9 cellular contexts compared by ENCODE assay signal in the genomic region with DNA sequence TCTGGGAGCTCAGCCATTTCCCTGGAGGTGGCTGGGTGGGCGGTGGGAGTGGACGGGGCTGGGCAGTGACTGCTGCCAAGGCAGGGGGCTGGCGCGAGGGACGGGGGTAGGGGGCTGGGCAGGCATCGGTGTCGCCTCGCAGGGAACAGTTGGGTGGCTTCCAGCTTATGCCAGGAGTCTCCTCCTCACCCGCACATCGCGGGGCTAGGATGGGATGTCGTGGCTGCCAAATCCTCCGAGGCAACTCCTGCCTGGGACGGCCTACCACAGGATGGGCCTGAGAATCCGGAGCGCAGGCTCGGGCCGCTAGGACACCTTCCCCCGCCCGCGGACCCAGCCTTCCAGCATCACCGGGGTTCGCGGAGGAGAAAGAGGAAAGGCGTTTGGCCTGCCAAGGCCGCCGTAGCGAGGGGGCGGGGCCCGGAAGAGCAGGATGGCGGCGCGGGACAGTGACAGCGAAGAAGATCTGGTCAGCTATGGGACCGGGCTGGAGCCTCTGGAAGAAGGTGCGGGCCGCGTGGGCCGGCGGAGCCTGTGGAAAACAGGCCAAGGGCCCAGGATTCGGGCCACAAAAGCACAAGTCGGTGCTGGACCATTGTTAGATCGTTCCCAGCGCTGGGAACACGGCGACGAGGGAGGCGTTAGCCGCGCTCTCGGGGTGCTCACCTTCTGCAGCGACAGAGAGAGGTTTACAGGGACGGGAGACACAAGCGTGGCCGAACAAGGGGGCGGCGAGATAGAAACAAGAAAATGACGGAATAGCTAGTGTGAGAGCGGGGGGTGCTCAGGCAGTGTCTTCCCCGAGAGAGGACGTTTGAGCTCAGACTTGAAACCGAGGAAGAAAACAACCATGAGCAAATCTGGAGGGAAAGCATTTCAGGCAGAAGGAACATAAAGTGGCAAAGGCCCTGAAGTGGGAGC. TPM values are rescaled to one million over a fixed set of nuclear protein-coding genes. Genes with fewer than 3 reads are reported as not detected.
DNase-seq lines count a peak whose midpoint lies in the region; ATAC-seq, FAIRE-seq and TF ChIP-seq lines count a peak whose summit lies in the region.
"Had no signal": no experiment of that assay in that cellular context is flagged by ENCODE, and none has a peak within 500 bp of the region (broad histone marks: within the 10 kb centered on the region; RNA-seq: fewer than 3 reads in every experiment).

A gene with protein sequence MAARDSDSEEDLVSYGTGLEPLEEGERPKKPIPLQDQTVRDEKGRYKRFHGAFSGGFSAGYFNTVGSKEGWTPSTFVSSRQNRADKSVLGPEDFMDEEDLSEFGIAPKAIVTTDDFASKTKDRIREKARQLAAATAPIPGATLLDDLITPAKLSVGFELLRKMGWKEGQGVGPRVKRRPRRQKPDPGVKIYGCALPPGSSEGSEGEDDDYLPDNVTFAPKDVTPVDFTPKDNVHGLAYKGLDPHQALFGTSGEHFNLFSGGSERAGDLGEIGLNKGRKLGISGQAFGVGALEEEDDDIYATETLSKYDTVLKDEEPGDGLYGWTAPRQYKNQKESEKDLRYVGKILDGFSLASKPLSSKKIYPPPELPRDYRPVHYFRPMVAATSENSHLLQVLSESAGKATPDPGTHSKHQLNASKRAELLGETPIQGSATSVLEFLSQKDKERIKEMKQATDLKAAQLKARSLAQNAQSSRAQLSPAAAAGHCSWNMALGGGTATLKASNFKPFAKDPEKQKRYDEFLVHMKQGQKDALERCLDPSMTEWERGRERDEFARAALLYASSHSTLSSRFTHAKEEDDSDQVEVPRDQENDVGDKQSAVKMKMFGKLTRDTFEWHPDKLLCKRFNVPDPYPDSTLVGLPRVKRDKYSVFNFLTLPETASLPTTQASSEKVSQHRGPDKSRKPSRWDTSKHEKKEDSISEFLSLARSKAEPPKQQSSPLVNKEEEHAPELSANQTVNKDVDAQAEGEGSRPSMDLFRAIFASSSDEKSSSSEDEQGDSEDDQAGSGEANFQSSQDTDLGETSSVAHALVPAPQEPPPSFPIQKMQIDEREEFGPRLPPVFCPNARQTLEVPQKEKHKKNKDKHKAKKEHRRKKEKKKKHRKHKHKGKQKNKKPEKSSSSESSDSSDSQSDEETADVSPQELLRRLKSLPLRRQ (plus strand): TSS at position 421 of the 921 bp plus-strand sequence. CDS start 13 bp downstream, at position 434.

- H3K9me3 ChIP-seq in BE2C (no peaks in the 10 kb centered on the region), HepG2 (ENCODE audit: low read length) (no peaks in the 10 kb centered on the region)

- no peak for TF ChIP-seq EP300 in HepG2 (IDR thresholded peaks at IDR 0.05; ENCODE audit: low read depth in 2 of 2, low read length in 2 of 2)
- peak; percentile 52; the same call in 1 of the 2 replicates for TF ChIP-seq EP300 in HepG2 (CRISPR knock-in tag; IDR thresholded peaks at IDR 0.05; ENCODE audit: borderline replicate concordance)

- peak within 1 kb of the TSS; percentile 90 for H3K27ac Mint-ChIP-seq in dendritic cell treated with granulocyte-macrophage colony-stimulating factor and Interleukin-4, amounts not matched to agents 40 ng/mL and 50 ng/mL, for 4 days

- H3K27me3 ChIP-seq in BE2C (no peaks in the 10 kb centered on the region), HepG2 (ENCODE audit: control insufficient read depth in 1 of 2, insufficient read depth in 2 of 2, low read length in 2 of 2) (no peaks in the 10 kb centered on the region; a peak in 1 of 5 replicates)

- WGBS in HepG2 (ENCODE audit: low lambda C conversion rate) = 3% methylated on average over 41 of the region's 62 CpGs

- peak; percentile 65 to 77 for TF ChIP-seq POLR2A in HepG2 (IDR thresholded peaks at IDR 0.05; ENCODE audit: insufficient read depth in 1 of 2, low read depth in 2 of 2, low read length in 2 of 2)

- no peaks in the 10 kb centered on the region for H3K9me3 Mint-ChIP-seq in dendritic cell treated with granulocyte-macrophage colony-stimulating factor and Interleukin-4, amounts not matched to agents 40 ng/mL and 50 ng/mL, for 4 days

- DNase-seq in BE2C = peak; percentile 95
- peak; percentile 87 for DNase-seq in GM19238 (ENCODE audit: insufficient read length, low spot score)
- peak; percentile 90 for DNase-seq in NCI-H526 treated with DMSO at 0.1 percent for 48 hours (lab: John Stamatoyannopoulos, UW)
- peak; percentile 65 to 79 for DNase-seq in activated CD4-positive, alpha-beta T cell treated with anti-CD3 and anti-CD28 coated beads, Interleukin-2, amount 50 U/mL, for 24 hours (ENCODE audit: low read depth in 1 of 2, low spot score in 1 of 2)
- peak; percentile 73 for DNase-seq in HepG2 (ENCODE audit: low spot score)
- peak; percentile 83 to 84 for DNase-seq in stimulated activated CD4-positive, alpha-beta T cell treated with anti-CD3 and anti-CD28 coated beads, Interleukin-2, amount 100 ng/mL, for 48 hours

- H3K4me3 Mint-ChIP-seq in dendritic cell treated with granulocyte-macrophage colony-stimulating factor and Interleukin-4, amounts not matched to agents 40 ng/mL and 50 ng/mL, for 4 days = peak within 1 kb of the TSS; percentile 88

- ATAC-seq in HG03442 (IDR thresholded peaks at IDR 0.05; ENCODE audit: unreplicated experiment) = peak; percentile 88
- ATAC-seq in HepG2 = peak; percentile 90

- H3K9ac ChIP-seq in HepG2 (ENCODE audit: insufficient read depth, low read depth, low read length) = peak within 1 kb of the TSS; percentile 88

- peak; percentile 33 for TF ChIP-seq RAD21 in HepG2 (CRISPR knock-in tag; IDR thresholded peaks at IDR 0.05)

- H3K27ac ChIP-seq in HepG2 (ENCODE audit: extremely low read length, insufficient read depth, low read length) = peak within 1 kb of the TSS; percentile 67

- intact Hi-C loops in dendritic cell treated with granulocyte-macrophage colony-stimulating factor and Interleukin-4, amounts not matched to agents 40 ng/mL and 50 ng/mL, for 4 days (cut with micrococcal nuclease) = loop anchor here (2.0 kb wide), 1 partner anchor 110 kb away; a partner anchor contains a TSS
- intact Hi-C loops in HepG2 (cut with micrococcal nuclease; ENCODE audit: unreplicated experiment) = loop anchor here (2.0 kb wide), 1 partner anchor 16 kb away; a partner anchor contains a TSS

- H3K36me3 Mint-ChIP-seq in dendritic cell treated with granulocyte-macrophage colony-stimulating factor and Interleukin-4, amounts not matched to agents 40 ng/mL and 50 ng/mL, for 4 days (ENCODE audit: low read depth) = peaks cover 8% of the 10 kb centered on the region

- H3K27me3 Mint-ChIP-seq in dendritic cell treated with granulocyte-macrophage colony-stimulating factor and Interleukin-4, amounts not matched to agents 40 ng/mL and 50 ng/mL, for 4 days = no peaks in the 10 kb centered on the region

- H3K4me1 ChIP-seq in BE2C (peaks cover 4% of the 10 kb centered on the region), HepG2 (ENCODE audit: insufficient read depth, low read length) (peaks cover 46% of the 10 kb centered on the region)

- H3K4me2 ChIP-seq in HepG2 (ENCODE audit: low read depth, low read length) = peak within 1 kb of the TSS; percentile 93

- no peak within 1 kb of the TSS for H2AFZ ChIP-seq in HepG2 (ENCODE audit: low read length)

- FAIRE-seq in HepG2 (lab: Jason Lieb, UNC) = no peak
- FAIRE-seq: colon had no signal

- TF ChIP-seq CTCF in BE2C (IDR thresholded peaks at IDR 0.05; ENCODE audit: low read depth, low read length) (no peak), HepG2 (CRISPR knock-in tag; IDR thresholded peaks at IDR 0.05) (no peak; the same call in 1 of the 2 replicates)

- H4K20me1 ChIP-seq in HepG2 (ENCODE audit: insufficient read depth, low read length) = no peaks in the 10 kb centered on the region

- BruUV-seq in HepG2 (replicated peaks; lab: Mats Ljungman, UMichigan) = TSS peak; percentile 74

- H3K4me3 ChIP-seq in BE2C (ENCODE audit: low read depth, low read length) = peak within 1 kb of the TSS; percentile 97
- H3K4me3 ChIP-seq in HepG2 (replicated peaks in 1 of 3; ENCODE audit: insufficient read depth in 1 of 3, low read depth in 2 of 3, low read length in 3 of 3) = peak within 1 kb of the TSS; percentile 90 to 100 (median 98)

- CTCF ChIA-PET in HepG2 (lab: Yijun Ruan, JAX; ENCODE audit: low intra/inter-chr PET ratio, low total read pairs) = no interaction called here

- in situ Hi-C loops in HepG2 (cut with HindIII; ENCODE audit: extremely low pct_ligation_motif_present, low pct_unique_long_range_greater_than_20kb) = no loop called here

- H3K79me2 ChIP-seq in HepG2 (ENCODE audit: insufficient read depth, low read length) = peaks cover 17% of the 10 kb centered on the region

- H3K36me3 ChIP-seq in BE2C (no peaks in the 10 kb centered on the region), HepG2 (replicated peaks in 1 of 2; ENCODE audit: control insufficient read depth in 1 of 2, insufficient read depth in 2 of 2, low read length in 2 of 2) (no peaks in the 10 kb centered on the region)

- peaks cover 24% of the 10 kb centered on the region for H3K4me1 Mint-ChIP-seq in dendritic cell treated with granulocyte-macrophage colony-stimulating factor and Interleukin-4, amounts not matched to agents 40 ng/mL and 50 ng/mL, for 4 days (ENCODE audit: low read depth)

- POLR2A ChIA-PET in HepG2 (lab: Yijun Ruan, JAX) = interaction anchor here (1.2 to 1.6 kb wide), 5 partner anchors 16 to 44 kb away, joined by 3 to 9 read pairs (median 5); no protein-coding TSS in a partner anchor

RNA-seq across cellular contexts. Expression of the gene that starts here (rescaled TPM):
- 15.5 TPM for polyA plus RNA-seq in BE2C (2012; ENCODE audit: insufficient read depth, insufficient read length, low read depth)
- total RNA-seq in HepG2 (2016; rRNA removed; fragmentation: Illumina TruSeq; extraction: Trizol) = 6.8 and 8.8 TPM in 2 replicates
- total RNA-seq in HepG2 (2016; cell fraction: cytosol; rRNA removed; fragmentation: Illumina TruSeq; extraction: Trizol; ENCODE audit: low read depth) = 3.5 and 3.6 TPM in 2 replicates
- 6.7 and 8.0 TPM in 2 replicates for total RNA-seq in HepG2 (2016; cell fraction: insoluble cytoplasmic fraction; rRNA removed; fragmentation: Illumina TruSeq; extraction: Trizol)
- 3.0 and 3.3 TPM in 2 replicates for total RNA-seq in HepG2 (2016; cell fraction: membrane; rRNA removed; fragmentation: Illumina TruSeq; extraction: Trizol)
- total RNA-seq in HepG2 (2016; cell fraction: nucleus; rRNA removed; fragmentation: Illumina TruSeq; extraction: Trizol) = 8.0 and 9.4 TPM in 2 replicates
- 6.4 and 6.9 TPM in 2 replicates for polyA plus RNA-seq in HepG2 (2011; rRNA removed)
- polyA plus RNA-seq in HepG2 (2011; cell fraction: cytosol; rRNA removed) = 4.7 and 4.9 TPM in 2 replicates
- polyA plus RNA-seq in HepG2 (2011; cell fraction: nucleus; rRNA removed) = 6.1 and 8.1 TPM in 2 replicates
- polyA plus RNA-seq in HepG2 (2012) = 5.3 and 5.8 TPM in 2 replicates
- 0.41 and 0.49 TPM in 2 replicates for polyA plus RNA-seq in HepG2 (2016; cell fraction: cytosol; fragmentation: Illumina TruSeq; extraction: Trizol; ENCODE audit: low read depth)
- polyA plus RNA-seq in HepG2 (2016; cell fraction: insoluble cytoplasmic fraction; fragmentation: Illumina TruSeq; extraction: Trizol; ENCODE audit: low read depth) = 9.9 and 11.1 TPM in 2 replicates
- polyA plus RNA-seq in HepG2 (2016; cell fraction: membrane; fragmentation: Illumina TruSeq; extraction: Trizol; ENCODE audit: low read depth) = 1.2 and 1.4 TPM in 2 replicates
- 12.3 and 13.0 TPM in 2 replicates for polyA plus RNA-seq in HepG2 (2016; cell fraction: nucleus; fragmentation: Illumina TruSeq; extraction: Trizol; ENCODE audit: insufficient read depth, low read depth)
- polyA minus RNA-seq in HepG2 (2011; rRNA and poly(A)+ RNA removed; ENCODE audit: low replicate concordance) = 8.9 and 26.0 TPM in 2 replicates
- polyA minus RNA-seq in HepG2 (2011; cell fraction: cytosol; rRNA and poly(A)+ RNA removed) = 4.7 and 6.5 TPM in 2 replicates
- 10.9 and 12.7 TPM in 2 replicates for polyA minus RNA-seq in HepG2 (2011; cell fraction: nucleus; rRNA and poly(A)+ RNA removed)

Comparison
In these comparisons a context has a peak if more than half of its experiments do, and no peak if none do; other contexts are left out.
1. Peak in every context shown above with its lines: DNase-seq, ATAC-seq, H3K4me3 ChIP-seq and H3K27ac ChIP-seq.